Comparison of ENCODE assay signal across 10 cellular contexts in the genomic region with DNA sequence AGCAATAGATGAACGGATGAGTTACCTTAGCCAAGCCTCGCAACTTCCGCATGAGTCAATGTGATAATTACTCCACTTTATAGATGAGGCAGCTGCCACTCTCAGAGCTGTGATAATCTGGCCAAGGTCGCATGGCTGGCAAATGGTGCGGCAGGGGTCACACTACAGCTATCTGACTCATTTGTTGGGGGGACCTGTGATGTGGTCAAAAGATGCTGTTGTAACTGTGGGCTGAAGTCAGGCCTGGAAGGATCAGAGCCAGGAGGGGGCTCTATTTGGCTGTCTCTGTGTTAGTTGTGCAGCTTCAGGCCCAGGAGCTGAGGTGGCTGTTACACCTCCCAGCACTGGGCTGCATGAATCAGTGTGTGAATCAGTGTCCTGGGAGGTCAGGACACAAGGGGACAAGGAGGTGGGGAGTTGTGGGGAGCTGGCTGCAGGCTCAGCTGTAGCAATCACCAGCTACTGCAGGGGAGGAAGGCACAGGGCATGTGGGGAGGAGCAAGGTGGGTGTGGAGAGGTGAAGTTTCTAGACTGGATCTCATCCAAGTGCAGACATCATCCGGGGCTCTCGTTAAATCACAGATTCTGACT. TPM values are rescaled to one million over a fixed set of nuclear protein-coding genes. Genes with fewer than 3 reads are reported as not detected.
A peak's percentile ranks its signal among the peaks of the same experiment; 100 is the strongest.
DNase-seq lines count a peak whose midpoint lies in the region; ATAC-seq, FAIRE-seq and TF ChIP-seq lines count a peak whose summit lies in the region.
"Had no signal": no experiment of that assay in that cellular context is flagged by ENCODE, and none has a peak within 500 bp of the region (broad histone marks: within the 10 kb centered on the region; RNA-seq: fewer than 3 reads in every experiment).

No MANE protein-coding gene starts in this region.

- no peak overlapping the region for H3K9ac ChIP-seq in fibroblast of lung (ENCODE audit: insufficient read depth, low read length)

- H3K36me3 ChIP-seq in fibroblast of lung (ENCODE audit: control insufficient read depth, insufficient read depth, low read length) (no peaks in the 10 kb centered on the region), small intestine (ENCODE audit: control insufficient read depth in 2 of 2, insufficient read depth in 2 of 2, low read length in 2 of 2) (peaks cover 0 to 3% of the 10 kb centered on the region in 2 donors)

- ATAC-seq in HG03280 (IDR thresholded peaks at IDR 0.05; ENCODE audit: unreplicated experiment) = no peak

- DNase-seq in NCI-H1417 (lab: John Stamatoyannopoulos, UW) = peak in 2 of 3 experiments; percentile 31 to 60
- DNase-seq in NCI-H1417 treated with DMSO at 0.1 percent for 48 hours (lab: John Stamatoyannopoulos, UW) = no peak
- DNase-seq in RKO (ENCODE audit: low spot score) = peak; percentile 77
- peak; percentile 50 to 83 for DNase-seq in fibroblast of lung (ENCODE audit: low read depth in 2 of 2)
- peak; percentile 81 for DNase-seq in small intestine
- DNase-seq in NCI-H526 (lab: John Stamatoyannopoulos, UW) = no peak
- no peak for DNase-seq in activated naive CD4-positive, alpha-beta T cell treated with anti-CD3 and anti-CD28 coated beads, Interleukin-2, amount 50 U/mL, for 16 hours

- peak in 1 of 2 donors; percentile 29 for TF ChIP-seq CTCF in fibroblast of lung (conservative IDR thresholded peaks at IDR 0.05 in 1 of 2, IDR thresholded peaks at IDR 0.05 in 1 of 2; ENCODE audit: low read depth in 1 of 2, low read length in 2 of 2)

- no peak overlapping the region for H2AFZ ChIP-seq in fibroblast of lung (ENCODE audit: low read length)

- H3K27me3 ChIP-seq in fibroblast of lung (ENCODE audit: control insufficient read depth, insufficient read depth, low read length) = peaks cover 4% of the 10 kb centered on the region
- no peaks in the 10 kb centered on the region for H3K27me3 ChIP-seq in small intestine (ENCODE audit: control insufficient read depth in 2 of 2, insufficient read depth in 2 of 2, low read length in 2 of 2)

- no peak overlapping the region for H3K27ac ChIP-seq in fibroblast of lung (ENCODE audit: insufficient read depth, low read length)
- peak overlapping the region; percentile 11 to 70 for H3K27ac ChIP-seq in small intestine (ENCODE audit: low read depth in 1 of 2, low read length in 1 of 2)

- no peaks in the 10 kb centered on the region for H3K79me2 ChIP-seq in fibroblast of lung (ENCODE audit: control insufficient read depth, insufficient read depth, low read length)

- FAIRE-seq in small intestine (lab: Jason Lieb, UNC) = no peak
- FAIRE-seq: A204.1 had no signal

- peak overlapping the region; percentile 35 for H3K4me2 ChIP-seq in fibroblast of lung (ENCODE audit: extremely low read depth, insufficient read depth, low read length)

- no peaks in the 10 kb centered on the region for H4K20me1 ChIP-seq in fibroblast of lung (ENCODE audit: control insufficient read depth, extremely low read depth, insufficient read depth, low read length)

- H3K9me3 ChIP-seq in fibroblast of lung (ENCODE audit: control insufficient read depth, insufficient read depth, low read depth, low read length) (no peaks in the 10 kb centered on the region), small intestine (ENCODE audit: control insufficient read depth, low read depth) (no peaks in the 10 kb centered on the region)

- H3K4me3 ChIP-seq in fibroblast of lung (replicated peaks in 1 of 4; ENCODE audit: control extremely low read depth in 1 of 4, insufficient read depth in 1 of 4, low read depth in 3 of 4, low read length in 4 of 4) (no peak overlapping the region), small intestine (ENCODE audit: low read depth in 1 of 2, low read length in 2 of 2) (no peak overlapping the region)

- H3K4me1 ChIP-seq in fibroblast of lung (ENCODE audit: control insufficient read depth, extremely low read depth, insufficient read depth, low read length) = peaks cover 6% of the 10 kb centered on the region
- peaks cover 0 to 2% of the 10 kb centered on the region in 2 donors for H3K4me1 ChIP-seq in small intestine (ENCODE audit: control insufficient read depth in 2 of 2, insufficient read depth in 1 of 2, low read depth in 1 of 2, low read length in 1 of 2)

- WGBS in small intestine, 3 donors = 18 to 51% (median 26%) methylated on average over 7 of the region's 7 CpGs

RNA-seq across cellular contexts. Expression of a gene that starts 33.1 kb away (rescaled TPM):
- under 0.01 TPM in 1 of 2 replicates, not detected in the other for total RNA-seq in fibroblast of lung
- 0.24 and 9.7 TPM in 2 replicates for polyA plus RNA-seq in fibroblast of lung
- polyA plus RNA-seq in fibroblast of lung (2012) = 0.97 and 15.7 TPM in 2 replicates
- 5.7 and 74.8 TPM in 2 replicates for polyA minus RNA-seq in fibroblast of lung (ENCODE audit: low replicate concordance)
- 10 to 100 TPM; 15.6 to 73.4 (median 47.3) TPM for polyA plus RNA-seq in small intestine

RNA-seq across cellular contexts. Expression of a gene that starts 52.5 kb away (rescaled TPM):
- total RNA-seq in fibroblast of lung = not detected in 2 replicates
- polyA plus RNA-seq in fibroblast of lung (not detected in 2 replicates), small intestine (not detected)
- polyA plus RNA-seq in fibroblast of lung (2012) = not detected in 2 replicates
- polyA minus RNA-seq in fibroblast of lung (ENCODE audit: low replicate concordance) = not detected in 2 replicates
- polyA plus RNA-seq: adipose tissue had no signal

Comparison
In these comparisons a context has a peak if more than half of its experiments do, and no peak if none do; other contexts are left out.
1. DNase-seq: peak in NCI-H1417 (2 of 3), RKO (single experiment), fibroblast of lung (2 of 2) and small intestine (single experiment); none in NCI-H1417 treated with DMSO at 0.1 percent for 48 hours (single experiment), NCI-H526 (0 of 2) and activated naive CD4-positive, alpha-beta T cell treated with anti-CD3 and anti-CD28 coated beads, Interleukin-2, amount 50 U/mL, for 16 hours (single experiment).